ENCODE assay signal across 20 cellular contexts in the genomic region with DNA sequence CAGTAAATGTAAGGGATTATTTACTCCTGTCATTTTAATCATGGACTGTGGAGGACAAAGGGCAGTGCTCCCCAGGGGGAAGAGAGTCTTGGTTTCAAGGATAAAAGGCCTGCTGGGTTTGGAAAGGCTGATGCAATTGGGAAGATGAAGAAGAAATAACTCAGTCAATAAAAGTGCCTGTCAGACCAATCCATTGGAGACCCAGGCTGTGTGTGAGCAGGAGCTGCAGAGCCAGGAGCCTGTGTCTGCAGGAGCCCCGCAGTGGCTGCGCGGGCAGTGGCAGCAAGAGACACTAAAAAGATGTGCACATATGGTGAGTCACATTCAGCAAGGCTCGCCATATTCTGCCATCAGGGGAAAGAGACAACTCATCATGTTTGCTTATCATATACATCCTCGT.
A peak's percentile ranks its signal among the peaks of the same experiment; 100 is the strongest.
DNase-seq lines count a peak whose midpoint lies in the region; ATAC-seq, FAIRE-seq and TF ChIP-seq lines count a peak whose summit lies in the region.
"Had no signal": no experiment of that assay in that cellular context is flagged by ENCODE, and none has a peak within 500 bp of the region (broad histone marks: within the 10 kb centered on the region; RNA-seq: fewer than 3 reads in every experiment).

No MANE protein-coding gene starts in this region.

- no peak overlapping the region for H3K4me3 ChIP-seq in AG10803 (ENCODE audit: low read length)
- H3K4me3 ChIP-seq in H1 (ENCODE audit: extremely low read depth in 1 of 4, insufficient read depth in 2 of 4, low read depth in 3 of 4, low read length in 4 of 4), result no peak overlapping the region
- H3K4me3 ChIP-seq: esophagus muscularis mucosa, Peyer's patch, tibial artery had no signal

- no peak overlapping the region for H3K56ac ChIP-seq in H1 (replicated peaks; ENCODE audit: insufficient read length, low read depth, low read length)

- no peak for ATAC-seq in HG03354 (IDR thresholded peaks at IDR 0.05; ENCODE audit: poor library complexity, severe bottlenecking, unreplicated experiment)
- ATAC-seq: activated CD4-positive, alpha-beta T cell treated with anti-CD3 and anti-CD28 coated beads for 36 hours; left ventricle myocardium superior; T-helper 17 cell had no signal

- no peak for TF ChIP-seq EP300 in H1 (IDR thresholded peaks at IDR 0.05; ENCODE audit: borderline replicate concordance in 1 of 2, low read depth in 2 of 2, low read length in 2 of 2)

- no peak overlapping the region for H2BK12ac ChIP-seq in H1 (ENCODE audit: low read depth, low read length)

- H3K27ac ChIP-seq in H1 (ENCODE audit: low read depth, low read length), result no peak overlapping the region
- H3K27ac ChIP-seq: esophagus muscularis mucosa, Peyer's patch, tibial artery had no signal

- H3K79me1 ChIP-seq in H1 (ENCODE audit: low read depth, low read length), result no peaks in the 10 kb centered on the region

- 90% methylated on average over 5 of the region's 5 CpGs; no CpG with 5 or more reads in 1 of the 2 experiments for WGBS in H1 (ENCODE audit: extremely low coverage in 1 of 2, insufficient coverage in 1 of 2, insufficient read length in 1 of 2, insufficient replicate concordance in 2 of 2, low coverage in 1 of 2, low lambda C conversion rate in 2 of 2, missing lambda C conversion rate in 1 of 2), 2 experiments

- CTCF ChIA-PET in H1 (lab: Charles Lee; ENCODE audit: partially characterized antibody), result interaction anchor here (0.7 to 1.6 kb wide), 6 partner anchors 9 to 1096 kb away, joined by 3 to 5 read pairs (median 4); no protein-coding TSS in a partner anchor

- H3K36me3 ChIP-seq in H1 (ENCODE audit: control insufficient read depth in 2 of 4, insufficient read depth in 4 of 4, low read length in 3 of 4), result no peaks in the 10 kb centered on the region

- POLR2A ChIA-PET in H1 (lab: Charles Lee; ENCODE audit: partially characterized antibody), result no interaction called here

- no peak overlapping the region for H4K91ac ChIP-seq in H1 (replicated peaks; ENCODE audit: insufficient read length, low read length)

- FAIRE-seq in H1 (lab: Jason Lieb, UNC), result no peak

- no peak overlapping the region for H4K5ac ChIP-seq in H1 (ENCODE audit: insufficient read length, low read depth, low read length)

- H2BK120ac ChIP-seq in H1 (replicated peaks; ENCODE audit: low read depth, low read length), result no peak overlapping the region

- H3K4me2 ChIP-seq in H1 (ENCODE audit: insufficient read depth in 1 of 2, low read depth in 2 of 2, low read length in 2 of 2), result peak overlapping the region in 1 of 2 experiments; percentile 5; a peak in 2 of 4 replicates

- intact Hi-C loops in posterior vena cava (cut with DNase I), result no loop called here

- no peak overlapping the region for H4K8ac ChIP-seq in H1 (ENCODE audit: extremely low read depth, insufficient read depth, low read length)

- H3K4ac ChIP-seq in H1 (replicated peaks; ENCODE audit: insufficient read length, low read depth, low read length), result no peak overlapping the region

- no peak overlapping the region for H3K18ac ChIP-seq in H1 (ENCODE audit: extremely low read depth, low read length)

- H2BK15ac ChIP-seq in H1 (ENCODE audit: low read length), result no peak overlapping the region

- H3K9ac ChIP-seq in H1 (replicated peaks in 1 of 4; ENCODE audit: extremely low read depth in 1 of 4, low read depth in 3 of 4, low read length in 3 of 4), result no peak overlapping the region

- no peaks in the 10 kb centered on the region for H3K27me3 ChIP-seq in H1 (replicated peaks in 1 of 4; ENCODE audit: control insufficient read depth in 3 of 4, extremely low read depth in 1 of 4, insufficient read depth in 3 of 4, low read length in 3 of 4)
- H3K27me3 ChIP-seq: esophagus muscularis mucosa, Peyer's patch, tibial artery had no signal

- no peak overlapping the region for H2AK5ac ChIP-seq in H1 (ENCODE audit: low read depth, low read length)

- no peak for TF ChIP-seq RAD21 in H1 (IDR thresholded peaks at IDR 0.05 in 1 of 2, conservative IDR thresholded peaks at IDR 0.05 in 1 of 2; ENCODE audit: low read depth in 2 of 2, low read length in 2 of 2)

- no peak overlapping the region for H3K23ac ChIP-seq in H1 (ENCODE audit: insufficient read length)

- H4K20me1 ChIP-seq in H1 (replicated peaks in 1 of 2; ENCODE audit: control insufficient read depth in 1 of 2, insufficient read depth in 2 of 2, low read length in 2 of 2), result no peaks in the 10 kb centered on the region

- no peaks in the 10 kb centered on the region; the same call in 1 of the 2 replicates for H3K23me2 ChIP-seq in H1 (ENCODE audit: low read depth, low read length)

- H2BK20ac ChIP-seq in H1 (ENCODE audit: low read length), result no peak overlapping the region

- H2AFZ ChIP-seq in H1 (ENCODE audit: low read length), result no peak overlapping the region

- no peaks in the 10 kb centered on the region for H3K79me2 ChIP-seq in H1 (ENCODE audit: control insufficient read depth in 1 of 2, insufficient read depth in 2 of 2, low read length in 2 of 2)

- peaks cover 0 to 10% (median 2%) of the 10 kb centered on the region in 4 experiments; a peak in 2 of 7 replicates for H3K4me1 ChIP-seq in H1 (replicated peaks in 1 of 4; ENCODE audit: control insufficient read depth in 3 of 4, insufficient read depth in 4 of 4, low read length in 3 of 4)
- H3K4me1 ChIP-seq: esophagus muscularis mucosa, Peyer's patch, tibial artery had no signal

- no peak for TF ChIP-seq POLR2A in H1 (IDR thresholded peaks at IDR 0.05; ENCODE audit: control extremely low read depth in 1 of 2, low read depth in 2 of 2, low read length in 2 of 2)

- H3K9me3 ChIP-seq in H1 (ENCODE audit: insufficient read depth in 2 of 2, low read depth in 1 of 2, low read length in 1 of 2), result no peaks in the 10 kb centered on the region
- H3K9me3 ChIP-seq: esophagus muscularis mucosa, Peyer's patch, tibial artery had no signal

- DNase-seq in AG10803 (ENCODE audit: low read depth) (peak; percentile 18), GM04504 (ENCODE audit: low read depth) (peak; percentile 10), NCI-H2107 treated with DMSO at 0.1 percent for 48 hours (lab: John Stamatoyannopoulos, UW; ENCODE audit: unreplicated experiment) (peak; percentile 94), H1 (ENCODE audit: low read depth in 1 of 2, low spot score in 2 of 2) (no peak), COLO829 (ENCODE audit: low spot score) (no peak), posterior vena cava (ENCODE audit: low spot score) (no peak), H4 (ENCODE audit: low spot score) (no peak)
- DNase-seq: activated CD4-positive, alpha-beta T cell treated with anti-CD3 and anti-CD28 coated beads for 36 hours; AML-193; KBM-7; left ventricle myocardium superior; natural killer cell; NCI-H2171 treated with DMSO at 0.1 percent for 48 hours; Peyer's patch; stimulated activated CD4-positive, alpha-beta T cell treated with anti-CD3 and anti-CD28 coated beads, Interleukin-2, amount 100 ng/mL, for 24 hours; stimulated activated CD8-positive, alpha-beta memory T cell treated with anti-CD3 and anti-CD28 coated beads, Interleukin-4, amount 100 ng/mL, for 48 hours; T-helper 17 cell; tibial artery had no signal

- no peak overlapping the region for H2BK5ac ChIP-seq in H1 (ENCODE audit: low read depth, low read length)

- TF ChIP-seq CTCF in AG10803 (conservative IDR thresholded peaks at IDR 0.05; ENCODE audit: low read length), result no peak
- TF ChIP-seq CTCF in H1 (IDR thresholded peaks at IDR 0.05; ENCODE audit: control extremely low read depth in 1 of 3, insufficient read depth in 1 of 3, low read depth in 1 of 3, low read length in 3 of 3), result no peak

- H3K14ac ChIP-seq in H1 (ENCODE audit: insufficient read length), result no peak overlapping the region

TF ChIP-seq in H1, 55 proteins besides CTCF, POLR2A, EP300 and RAD21:
- TF ChIP-seq CEBPB (IDR thresholded peaks at IDR 0.05; ENCODE audit: low read depth, low read length), result peak; percentile 81
- 0 out of 2 replicates have a peak, but pooled peaks have one; percentile 7 for TF ChIP-seq KDM1A (IDR thresholded peaks at IDR 0.05; ENCODE audit: borderline replicate concordance, low read length)
- no peak for TF ChIP-seq RNF2 (IDR thresholded peaks at IDR 0.05; ENCODE audit: borderline replicate concordance, low read depth, low read length, missing control alignments, poor library complexity, severe bottlenecking)

Comparison
In these comparisons a context has a peak if more than half of its experiments do, and no peak if none do; other contexts are left out.
1. DNase-seq: peak in AG10803 (single experiment), GM04504 (single experiment) and NCI-H2107 treated with DMSO at 0.1 percent for 48 hours (single experiment); none in H1 (0 of 2), COLO829 (single experiment), posterior vena cava (single experiment) and H4 (single experiment).